ENCODE assay signal across 22 cellular contexts in genomic region chr10:2895616-2896196, GRCh38.
DNase-seq lines count a peak whose midpoint lies in the region; TF ChIP-seq lines count a peak whose summit lies in the region.
"Had no signal": no experiment of that assay in that cellular context is flagged by ENCODE, and none has a peak within 500 bp of the region (broad histone marks: within the 10 kb centered on the region; RNA-seq: fewer than 3 reads in every experiment).

No MANE protein-coding gene starts in this region.

- no peak overlapping the region for H3K4me3 ChIP-seq in Caco-2 (ENCODE audit: low read depth, low read length)
- H3K4me3 ChIP-seq: HAP-1, MG63, PC-9, SJSA1 had no signal

- no TSS peak for BruUV-seq in Caco-2 (replicated peaks; lab: Mats Ljungman, UMichigan)

- POLR2A ChIA-PET in activated CD4-positive, alpha-beta memory T cell treated with anti-CD3 and anti-CD28 coated beads for 36 hours (lab: Charles Lee): no interaction called here
- POLR2A ChIA-PET in Caco-2 (lab: Charles Lee): no interaction called here

- H3K27me3 Mint-ChIP-seq in activated naive CD4-positive, alpha-beta T cell treated with anti-CD3 and anti-CD28 coated beads, Interleukin-2, amount 50 U/mL, for 24 hours: peaks cover 5% of the 10 kb centered on the region
- peaks cover 12% of the 10 kb centered on the region for H3K27me3 Mint-ChIP-seq in activated naive CD4-positive, alpha-beta T cell treated with anti-CD3 and anti-CD28 coated beads for 36 hours (ENCODE audit: low read depth)
- H3K27me3 Mint-ChIP-seq in brain (no peaks in the 10 kb centered on the region), Caco-2 (ENCODE audit: insufficient read depth, unreplicated experiment) (peaks cover 25% of the 10 kb centered on the region)
- peaks cover 10% of the 10 kb centered on the region for H3K27me3 Mint-ChIP-seq in activated CD4-positive, alpha-beta memory T cell treated with anti-CD3 and anti-CD28 coated beads for 36 hours

- H3K36me3 Mint-ChIP-seq in activated naive CD4-positive, alpha-beta T cell treated with anti-CD3 and anti-CD28 coated beads, Interleukin-2, amount 50 U/mL, for 24 hours: no peaks in the 10 kb centered on the region
- H3K36me3 Mint-ChIP-seq in activated naive CD4-positive, alpha-beta T cell treated with anti-CD3 and anti-CD28 coated beads for 36 hours (ENCODE audit: low read depth): no peaks in the 10 kb centered on the region
- H3K36me3 Mint-ChIP-seq in brain (no peaks in the 10 kb centered on the region), Caco-2 (ENCODE audit: insufficient read depth, unreplicated experiment) (no peaks in the 10 kb centered on the region)
- H3K36me3 Mint-ChIP-seq in activated CD4-positive, alpha-beta memory T cell treated with anti-CD3 and anti-CD28 coated beads for 36 hours: no peaks in the 10 kb centered on the region
- H3K36me3 Mint-ChIP-seq: CD14-positive monocyte; CD8-positive, alpha-beta memory T cell had no signal

- no peaks in the 10 kb centered on the region for H3K4me1 Mint-ChIP-seq in activated naive CD4-positive, alpha-beta T cell treated with anti-CD3 and anti-CD28 coated beads, Interleukin-2, amount 50 U/mL, for 24 hours
- peaks cover 10% of the 10 kb centered on the region for H3K4me1 Mint-ChIP-seq in activated naive CD4-positive, alpha-beta T cell treated with anti-CD3 and anti-CD28 coated beads for 36 hours (ENCODE audit: low read depth)
- peaks cover 12% of the 10 kb centered on the region for H3K4me1 Mint-ChIP-seq in brain
- H3K4me1 Mint-ChIP-seq in activated CD4-positive, alpha-beta memory T cell treated with anti-CD3 and anti-CD28 coated beads for 36 hours (ENCODE audit: low read depth): peaks cover 5% of the 10 kb centered on the region
- H3K4me1 Mint-ChIP-seq in Caco-2 (ENCODE audit: low read depth, unreplicated experiment): no peaks in the 10 kb centered on the region

- no peaks in the 10 kb centered on the region for H3K36me3 ChIP-seq in Caco-2 (ENCODE audit: control insufficient read depth, insufficient read depth, low read length)
- H3K36me3 ChIP-seq: BE2C, HAP-1, MG63, SJSA1 had no signal

- H3K27me3 ChIP-seq in Caco-2 (replicated peaks; ENCODE audit: control insufficient read depth, insufficient read depth, low read length): no peaks in the 10 kb centered on the region
- H3K27me3 ChIP-seq: MG63 had no signal

- TF ChIP-seq CTCF in brain (conservative IDR thresholded peaks at IDR 0.05): no peak
- no peak for TF ChIP-seq CTCF in Caco-2 (IDR thresholded peaks at IDR 0.05; ENCODE audit: insufficient read depth in 1 of 2, low read depth in 1 of 2, low read length in 1 of 2, severe bottlenecking in 1 of 2, unreplicated experiment in 1 of 2)

- no peaks in the 10 kb centered on the region for H3K9me3 ChIP-seq in Caco-2
- H3K9me3 ChIP-seq: BE2C, HAP-1, MG63, SJSA1 had no signal

- no peak overlapping the region for H3K4me3 Mint-ChIP-seq in activated naive CD4-positive, alpha-beta T cell treated with anti-CD3 and anti-CD28 coated beads, Interleukin-2, amount 50 U/mL, for 24 hours
- H3K4me3 Mint-ChIP-seq in activated naive CD4-positive, alpha-beta T cell treated with anti-CD3 and anti-CD28 coated beads for 36 hours: no peak overlapping the region
- H3K4me3 Mint-ChIP-seq in brain (no peak overlapping the region), Caco-2 (ENCODE audit: unreplicated experiment) (no peak overlapping the region)
- H3K4me3 Mint-ChIP-seq in activated CD4-positive, alpha-beta memory T cell treated with anti-CD3 and anti-CD28 coated beads for 36 hours: no peak overlapping the region
- H3K4me3 Mint-ChIP-seq: CD14-positive monocyte; CD8-positive, alpha-beta memory T cell; HFFc6 had no signal

- H3K4me1 ChIP-seq in Caco-2: no peaks in the 10 kb centered on the region
- H3K4me1 ChIP-seq: BE2C, HAP-1, SJSA1 had no signal

- CTCF ChIA-PET in activated naive CD4-positive, alpha-beta T cell treated with anti-CD3 and anti-CD28 coated beads for 36 hours (lab: Charles Lee): no interaction called here
- CTCF ChIA-PET in activated CD4-positive, alpha-beta memory T cell treated with anti-CD3 and anti-CD28 coated beads for 36 hours (lab: Charles Lee): no interaction called here
- CTCF ChIA-PET in Caco-2 (lab: Charles Lee): no interaction called here

- H3K27ac Mint-ChIP-seq in activated naive CD4-positive, alpha-beta T cell treated with anti-CD3 and anti-CD28 coated beads, Interleukin-2, amount 50 U/mL, for 24 hours: peak overlapping the region; percentile 85
- no peak overlapping the region for H3K27ac Mint-ChIP-seq in activated naive CD4-positive, alpha-beta T cell treated with anti-CD3 and anti-CD28 coated beads for 36 hours
- H3K27ac Mint-ChIP-seq in brain: peak overlapping the region in 4 of 5 experiments; percentile 6 to 73 (median 24)
- H3K27ac Mint-ChIP-seq in activated CD4-positive, alpha-beta memory T cell treated with anti-CD3 and anti-CD28 coated beads for 36 hours: no peak overlapping the region
- no peak overlapping the region for H3K27ac Mint-ChIP-seq in Caco-2 (ENCODE audit: unreplicated experiment)
- H3K27ac Mint-ChIP-seq: CD8-positive, alpha-beta memory T cell; HFFc6 had no signal

- no peaks in the 10 kb centered on the region for H3K9me3 Mint-ChIP-seq in activated naive CD4-positive, alpha-beta T cell treated with anti-CD3 and anti-CD28 coated beads, Interleukin-2, amount 50 U/mL, for 24 hours
- no peaks in the 10 kb centered on the region for H3K9me3 Mint-ChIP-seq in activated naive CD4-positive, alpha-beta T cell treated with anti-CD3 and anti-CD28 coated beads for 36 hours
- no peaks in the 10 kb centered on the region for H3K9me3 Mint-ChIP-seq in brain
- H3K9me3 Mint-ChIP-seq in activated CD4-positive, alpha-beta memory T cell treated with anti-CD3 and anti-CD28 coated beads for 36 hours: no peaks in the 10 kb centered on the region
- H3K9me3 Mint-ChIP-seq in Caco-2 (ENCODE audit: unreplicated experiment): no peaks in the 10 kb centered on the region
- H3K9me3 Mint-ChIP-seq: CD8-positive, alpha-beta memory T cell; HFFc6 had no signal

- intact Hi-C loops in activated naive CD4-positive, alpha-beta T cell treated with anti-CD3 and anti-CD28 coated beads for 36 hours (cut with micrococcal nuclease): loop anchor here (5.0 kb wide), 2 partner anchors 57 to 1783 kb away; no protein-coding TSS in a partner anchor
- intact Hi-C loops in activated CD4-positive, alpha-beta memory T cell treated with anti-CD3 and anti-CD28 coated beads for 36 hours (cut with micrococcal nuclease): no loop called here
- intact Hi-C loops in Caco-2 (cut with micrococcal nuclease; ENCODE audit: unreplicated experiment): no loop called here

- no peak for DNase-seq in activated naive CD4-positive, alpha-beta T cell treated with anti-CD3 and anti-CD28 coated beads for 36 hours
- DNase-seq in islet precursor cell (peak; percentile 48), pons (ENCODE audit: low spot score) (peak; percentile 7), NCI-H510A treated with DMSO at 0.1 percent for 48 hours (lab: John Stamatoyannopoulos, UW) (no peak), Caco-2 (no peak)
- no peak for DNase-seq in activated CD4-positive, alpha-beta memory T cell treated with anti-CD3 and anti-CD28 coated beads for 36 hours
- DNase-seq: BE2C; Calu3; CD8-positive, alpha-beta memory T cell; DMS153; HFFc6; KBM-7; MG63; NCI-H2029; NCI-H446; NCI-H526; PC-9 had no signal

Comparison
In these comparisons a context has a peak if more than half of its experiments do, and no peak if none do; other contexts are left out.
1. H3K27ac Mint-ChIP-seq: peak in activated naive CD4-positive, alpha-beta T cell treated with anti-CD3 and anti-CD28 coated beads, Interleukin-2, amount 50 U/mL, for 24 hours (single experiment) and brain (4 of 5); none in activated naive CD4-positive, alpha-beta T cell treated with anti-CD3 and anti-CD28 coated beads for 36 hours (single experiment), activated CD4-positive, alpha-beta memory T cell treated with anti-CD3 and anti-CD28 coated beads for 36 hours (single experiment) and Caco-2 (single experiment).
2. DNase-seq: peak in islet precursor cell (single experiment) and pons (single experiment); none in activated naive CD4-positive, alpha-beta T cell treated with anti-CD3 and anti-CD28 coated beads for 36 hours (single experiment), NCI-H510A treated with DMSO at 0.1 percent for 48 hours (single experiment), activated CD4-positive, alpha-beta memory T cell treated with anti-CD3 and anti-CD28 coated beads for 36 hours (single experiment) and Caco-2 (0 of 2).